9 cellular contexts compared by ENCODE assay signal in the genomic region with DNA sequence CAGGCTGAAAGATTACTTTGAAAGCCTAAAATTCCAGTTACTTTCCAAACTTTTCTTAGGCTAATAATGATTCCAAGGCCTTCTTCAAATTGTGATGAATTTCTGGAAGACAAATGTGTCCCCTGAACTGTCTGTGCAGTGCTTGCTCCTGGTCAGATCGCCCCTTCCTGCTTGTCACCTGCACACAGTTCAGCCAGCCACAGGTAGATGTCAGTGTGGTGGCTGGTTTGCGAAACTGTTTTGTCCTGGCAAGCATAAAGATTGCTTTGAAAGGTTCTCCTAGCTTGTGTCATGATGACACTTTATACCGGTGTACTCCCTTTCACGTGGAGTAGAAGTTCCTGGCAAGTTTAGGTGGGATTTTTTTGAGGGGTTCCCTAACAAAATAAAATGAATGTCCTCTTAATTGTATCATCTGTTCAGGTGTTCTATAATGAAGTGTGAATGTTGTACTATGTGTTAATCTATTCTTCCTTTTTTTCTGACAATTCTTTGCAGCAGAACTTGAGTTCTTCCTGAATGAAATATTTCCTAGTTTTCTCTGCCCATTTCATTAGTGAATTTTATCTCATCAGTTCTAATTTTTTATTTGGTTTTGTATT.
DNase-seq lines count a peak whose midpoint lies in the region; ATAC-seq, FAIRE-seq and TF ChIP-seq lines count a peak whose summit lies in the region.
"Had no signal": no experiment of that assay in that cellular context is flagged by ENCODE, and none has a peak within 500 bp of the region (broad histone marks: within the 10 kb centered on the region; RNA-seq: fewer than 3 reads in every experiment).

No MANE protein-coding gene starts in this region.

- H3K27me3 ChIP-seq in DOHH2 (ENCODE audit: control insufficient read depth, low read length), result no peaks in the 10 kb centered on the region
- no peaks in the 10 kb centered on the region for H3K27me3 ChIP-seq in KMS-11 (ENCODE audit: insufficient read depth, low read depth)

- ATAC-seq in GM21390 (IDR thresholded peaks at IDR 0.05; ENCODE audit: unreplicated experiment) (peak; percentile 76), memory B cell (ENCODE audit: low read depth) (peak; percentile 59)
- ATAC-seq in central memory CD8-positive, alpha-beta T cell (replicated peaks; ENCODE audit: extremely low read depth, poor library complexity, severe bottlenecking), result peak; percentile 82

- TF ChIP-seq CTCF in DOHH2 (IDR thresholded peaks at IDR 0.05; ENCODE audit: low read depth, low read length, poor library complexity, severe bottlenecking), result peak; percentile 60
- TF ChIP-seq CTCF in KMS-11 (conservative IDR thresholded peaks at IDR 0.05; ENCODE audit: low read depth, low read length), result peak; percentile 72

- H3K4me3 Mint-ChIP-seq in central memory CD8-positive, alpha-beta T cell, result no peak overlapping the region
- H3K4me3 Mint-ChIP-seq in memory B cell, result no peak overlapping the region
- H3K4me3 Mint-ChIP-seq: IgD-negative memory B cell had no signal

- no peak overlapping the region for H3K4me2 ChIP-seq in DOHH2 (ENCODE audit: low read length)
- H3K4me2 ChIP-seq in KMS-11, result no peak overlapping the region

- H3K9me2 ChIP-seq in DOHH2 (replicated peaks; ENCODE audit: control insufficient read depth, low read length), result no peaks in the 10 kb centered on the region

- H3K36me3 Mint-ChIP-seq in central memory CD8-positive, alpha-beta T cell (ENCODE audit: insufficient read depth), result no peaks in the 10 kb centered on the region
- peaks cover 5% of the 10 kb centered on the region for H3K36me3 Mint-ChIP-seq in memory B cell

- no peaks in the 10 kb centered on the region for H3K36me3 ChIP-seq in DOHH2 (ENCODE audit: control insufficient read depth, low read length)
- no peaks in the 10 kb centered on the region for H3K36me3 ChIP-seq in KMS-11 (ENCODE audit: insufficient read depth)

- no peak overlapping the region for H2AFZ ChIP-seq in KMS-11 (ENCODE audit: low read depth)

- H3K4me1 ChIP-seq in DOHH2 (ENCODE audit: control insufficient read depth, low read length), result peaks cover 6% of the 10 kb centered on the region
- peaks cover 16% of the 10 kb centered on the region for H3K4me1 ChIP-seq in KMS-11 (ENCODE audit: low read depth, poor library complexity, severe bottlenecking)

- peak overlapping the region; percentile 55 for H3K27ac Mint-ChIP-seq in central memory CD8-positive, alpha-beta T cell (ENCODE audit: low read depth)
- H3K27ac Mint-ChIP-seq in memory B cell, result no peak overlapping the region
- H3K27ac Mint-ChIP-seq: IgD-negative memory B cell had no signal

- no peaks in the 10 kb centered on the region for H3K9me3 Mint-ChIP-seq in central memory CD8-positive, alpha-beta T cell
- no peaks in the 10 kb centered on the region for H3K9me3 Mint-ChIP-seq in memory B cell
- H3K9me3 Mint-ChIP-seq: IgD-negative memory B cell had no signal

- H3K27ac ChIP-seq in DOHH2 (ENCODE audit: low read depth, low read length) (no peak overlapping the region), KMS-11 (no peak overlapping the region)

- peak; percentile 23 for FAIRE-seq in urothelium cell line (lab: Jason Lieb, UNC)

- no peaks in the 10 kb centered on the region for H3K27me3 Mint-ChIP-seq in central memory CD8-positive, alpha-beta T cell
- no peaks in the 10 kb centered on the region for H3K27me3 Mint-ChIP-seq in memory B cell
- H3K27me3 Mint-ChIP-seq: IgD-negative memory B cell had no signal

- H3K9ac ChIP-seq in KMS-11, result no peak overlapping the region

- H3F3A ChIP-seq in DOHH2 (ENCODE audit: control insufficient read depth, insufficient read depth), result no peaks in the 10 kb centered on the region

- H3K4me1 Mint-ChIP-seq in central memory CD8-positive, alpha-beta T cell, result peaks cover 20% of the 10 kb centered on the region
- H3K4me1 Mint-ChIP-seq in memory B cell, result no peaks in the 10 kb centered on the region
- H3K4me1 Mint-ChIP-seq: IgD-negative memory B cell had no signal

- in situ Hi-C loops in SK-MEL-5 (cut with HindIII; ENCODE audit: low pct_unique_long_range_greater_than_20kb, low sequenced_read_pairs), result no loop called here

- H4K20me1 ChIP-seq in DOHH2 (ENCODE audit: control insufficient read depth, insufficient read depth, low read depth, low read length), result no peaks in the 10 kb centered on the region
- no peaks in the 10 kb centered on the region for H4K20me1 ChIP-seq in KMS-11 (ENCODE audit: insufficient read depth)

- no peaks in the 10 kb centered on the region for H3K9me3 ChIP-seq in DOHH2 (ENCODE audit: control insufficient read depth, insufficient read depth, low read length)

- DNase-seq in SK-MEL-5 (ENCODE audit: low read depth, low spot score) (peak; percentile 26), memory B cell (ENCODE audit: low spot score in 2 of 2) (no peak), urothelium cell line (ENCODE audit: low spot score) (peak; percentile 41), EL (no peak)
- peak in 1 of 2 donors; percentile 21 for DNase-seq in central memory CD8-positive, alpha-beta T cell (ENCODE audit: low spot score in 2 of 2)

- H3K4me3 ChIP-seq in DOHH2 (ENCODE audit: low read length) (no peak overlapping the region), KMS-11 (IDR thresholded peaks at IDR 0.05; ENCODE audit: insufficient read depth, low read depth, low read length) (no peak overlapping the region)

- no peaks in the 10 kb centered on the region for H3K79me2 ChIP-seq in DOHH2 (ENCODE audit: control insufficient read depth, low read length)
- no peaks in the 10 kb centered on the region for H3K79me2 ChIP-seq in KMS-11 (ENCODE audit: insufficient read depth, low read depth)

Comparison
In these comparisons a context has a peak if more than half of its experiments do, and no peak if none do; other contexts are left out.
1. DNase-seq: peak in SK-MEL-5 (single experiment) and urothelium cell line (single experiment); none in memory B cell (0 of 2) and EL (single experiment).
2. Peak in every context shown above with its lines, with median percentiles within 50 percentile points of each other: ATAC-seq.